Comparison of ENCODE assay signal across 1 cellular context in the genomic region with DNA sequence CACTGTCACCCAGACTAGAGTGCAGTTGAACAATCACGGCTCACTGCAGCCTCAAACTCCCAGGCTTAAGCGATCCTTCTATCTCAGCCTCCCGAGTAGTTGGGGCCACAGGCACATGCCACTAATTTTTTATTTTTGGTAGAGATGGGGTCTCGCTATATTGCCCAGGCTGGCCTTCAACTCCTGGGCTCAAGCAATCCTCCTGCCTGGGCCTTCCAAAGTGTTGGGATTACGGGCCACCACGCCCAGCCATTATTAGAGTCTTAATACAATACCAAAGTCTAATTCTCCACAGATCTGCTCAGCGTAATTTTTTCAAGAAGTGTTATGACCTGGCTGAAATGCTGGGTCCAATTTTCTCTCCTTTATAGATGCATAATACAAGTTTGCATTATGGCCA.
TF ChIP-seq lines count a peak whose summit lies in the region.

No MANE protein-coding gene starts in this region.

TF ChIP-seq in GM23338, 12 proteins besides CTCF, POLR2A, EP300 and RAD21 (continued from another document):
- TF ChIP-seq, protein P1, sequence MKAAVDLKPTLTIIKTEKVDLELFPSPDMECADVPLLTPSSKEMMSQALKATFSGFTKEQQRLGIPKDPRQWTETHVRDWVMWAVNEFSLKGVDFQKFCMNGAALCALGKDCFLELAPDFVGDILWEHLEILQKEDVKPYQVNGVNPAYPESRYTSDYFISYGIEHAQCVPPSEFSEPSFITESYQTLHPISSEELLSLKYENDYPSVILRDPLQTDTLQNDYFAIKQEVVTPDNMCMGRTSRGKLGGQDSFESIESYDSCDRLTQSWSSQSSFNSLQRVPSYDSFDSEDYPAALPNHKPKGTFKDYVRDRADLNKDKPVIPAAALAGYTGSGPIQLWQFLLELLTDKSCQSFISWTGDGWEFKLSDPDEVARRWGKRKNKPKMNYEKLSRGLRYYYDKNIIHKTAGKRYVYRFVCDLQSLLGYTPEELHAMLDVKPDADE (IDR thresholded peaks at IDR 0.05): no peak
- TF ChIP-seq, protein P2, sequence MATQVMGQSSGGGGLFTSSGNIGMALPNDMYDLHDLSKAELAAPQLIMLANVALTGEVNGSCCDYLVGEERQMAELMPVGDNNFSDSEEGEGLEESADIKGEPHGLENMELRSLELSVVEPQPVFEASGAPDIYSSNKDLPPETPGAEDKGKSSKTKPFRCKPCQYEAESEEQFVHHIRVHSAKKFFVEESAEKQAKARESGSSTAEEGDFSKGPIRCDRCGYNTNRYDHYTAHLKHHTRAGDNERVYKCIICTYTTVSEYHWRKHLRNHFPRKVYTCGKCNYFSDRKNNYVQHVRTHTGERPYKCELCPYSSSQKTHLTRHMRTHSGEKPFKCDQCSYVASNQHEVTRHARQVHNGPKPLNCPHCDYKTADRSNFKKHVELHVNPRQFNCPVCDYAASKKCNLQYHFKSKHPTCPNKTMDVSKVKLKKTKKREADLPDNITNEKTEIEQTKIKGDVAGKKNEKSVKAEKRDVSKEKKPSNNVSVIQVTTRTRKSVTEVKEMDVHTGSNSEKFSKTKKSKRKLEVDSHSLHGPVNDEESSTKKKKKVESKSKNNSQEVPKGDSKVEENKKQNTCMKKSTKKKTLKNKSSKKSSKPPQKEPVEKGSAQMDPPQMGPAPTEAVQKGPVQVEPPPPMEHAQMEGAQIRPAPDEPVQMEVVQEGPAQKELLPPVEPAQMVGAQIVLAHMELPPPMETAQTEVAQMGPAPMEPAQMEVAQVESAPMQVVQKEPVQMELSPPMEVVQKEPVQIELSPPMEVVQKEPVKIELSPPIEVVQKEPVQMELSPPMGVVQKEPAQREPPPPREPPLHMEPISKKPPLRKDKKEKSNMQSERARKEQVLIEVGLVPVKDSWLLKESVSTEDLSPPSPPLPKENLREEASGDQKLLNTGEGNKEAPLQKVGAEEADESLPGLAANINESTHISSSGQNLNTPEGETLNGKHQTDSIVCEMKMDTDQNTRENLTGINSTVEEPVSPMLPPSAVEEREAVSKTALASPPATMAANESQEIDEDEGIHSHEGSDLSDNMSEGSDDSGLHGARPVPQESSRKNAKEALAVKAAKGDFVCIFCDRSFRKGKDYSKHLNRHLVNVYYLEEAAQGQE (IDR thresholded peaks at IDR 0.05; ENCODE audit: unreplicated experiment): no peak
- TF ChIP-seq ZNF114 (CRISPR knock-in tag; IDR thresholded peaks at IDR 0.05) (no peak), EZH2phosphoT487 (IDR thresholded peaks at IDR 0.05; ENCODE audit: unreplicated experiment) (no peak), ZNF331 (CRISPR knock-in tag; IDR thresholded peaks at IDR 0.05; ENCODE audit: low read depth) (no peak), JUNB (IDR thresholded peaks at IDR 0.05; ENCODE audit: unreplicated experiment) (no peak), EZH2 (IDR thresholded peaks at IDR 0.05; ENCODE audit: low read depth, unreplicated experiment) (no peak), NANOG (IDR thresholded peaks at IDR 0.05; ENCODE audit: borderline replicate concordance) (no peak), POLR2AphosphoS5 (IDR thresholded peaks at IDR 0.05; ENCODE audit: low read depth) (no peak), CREB1 (CRISPR knock-in tag; IDR thresholded peaks at IDR 0.05; ENCODE audit: low read depth) (no peak)
- TF ChIP-seq, protein P3, sequence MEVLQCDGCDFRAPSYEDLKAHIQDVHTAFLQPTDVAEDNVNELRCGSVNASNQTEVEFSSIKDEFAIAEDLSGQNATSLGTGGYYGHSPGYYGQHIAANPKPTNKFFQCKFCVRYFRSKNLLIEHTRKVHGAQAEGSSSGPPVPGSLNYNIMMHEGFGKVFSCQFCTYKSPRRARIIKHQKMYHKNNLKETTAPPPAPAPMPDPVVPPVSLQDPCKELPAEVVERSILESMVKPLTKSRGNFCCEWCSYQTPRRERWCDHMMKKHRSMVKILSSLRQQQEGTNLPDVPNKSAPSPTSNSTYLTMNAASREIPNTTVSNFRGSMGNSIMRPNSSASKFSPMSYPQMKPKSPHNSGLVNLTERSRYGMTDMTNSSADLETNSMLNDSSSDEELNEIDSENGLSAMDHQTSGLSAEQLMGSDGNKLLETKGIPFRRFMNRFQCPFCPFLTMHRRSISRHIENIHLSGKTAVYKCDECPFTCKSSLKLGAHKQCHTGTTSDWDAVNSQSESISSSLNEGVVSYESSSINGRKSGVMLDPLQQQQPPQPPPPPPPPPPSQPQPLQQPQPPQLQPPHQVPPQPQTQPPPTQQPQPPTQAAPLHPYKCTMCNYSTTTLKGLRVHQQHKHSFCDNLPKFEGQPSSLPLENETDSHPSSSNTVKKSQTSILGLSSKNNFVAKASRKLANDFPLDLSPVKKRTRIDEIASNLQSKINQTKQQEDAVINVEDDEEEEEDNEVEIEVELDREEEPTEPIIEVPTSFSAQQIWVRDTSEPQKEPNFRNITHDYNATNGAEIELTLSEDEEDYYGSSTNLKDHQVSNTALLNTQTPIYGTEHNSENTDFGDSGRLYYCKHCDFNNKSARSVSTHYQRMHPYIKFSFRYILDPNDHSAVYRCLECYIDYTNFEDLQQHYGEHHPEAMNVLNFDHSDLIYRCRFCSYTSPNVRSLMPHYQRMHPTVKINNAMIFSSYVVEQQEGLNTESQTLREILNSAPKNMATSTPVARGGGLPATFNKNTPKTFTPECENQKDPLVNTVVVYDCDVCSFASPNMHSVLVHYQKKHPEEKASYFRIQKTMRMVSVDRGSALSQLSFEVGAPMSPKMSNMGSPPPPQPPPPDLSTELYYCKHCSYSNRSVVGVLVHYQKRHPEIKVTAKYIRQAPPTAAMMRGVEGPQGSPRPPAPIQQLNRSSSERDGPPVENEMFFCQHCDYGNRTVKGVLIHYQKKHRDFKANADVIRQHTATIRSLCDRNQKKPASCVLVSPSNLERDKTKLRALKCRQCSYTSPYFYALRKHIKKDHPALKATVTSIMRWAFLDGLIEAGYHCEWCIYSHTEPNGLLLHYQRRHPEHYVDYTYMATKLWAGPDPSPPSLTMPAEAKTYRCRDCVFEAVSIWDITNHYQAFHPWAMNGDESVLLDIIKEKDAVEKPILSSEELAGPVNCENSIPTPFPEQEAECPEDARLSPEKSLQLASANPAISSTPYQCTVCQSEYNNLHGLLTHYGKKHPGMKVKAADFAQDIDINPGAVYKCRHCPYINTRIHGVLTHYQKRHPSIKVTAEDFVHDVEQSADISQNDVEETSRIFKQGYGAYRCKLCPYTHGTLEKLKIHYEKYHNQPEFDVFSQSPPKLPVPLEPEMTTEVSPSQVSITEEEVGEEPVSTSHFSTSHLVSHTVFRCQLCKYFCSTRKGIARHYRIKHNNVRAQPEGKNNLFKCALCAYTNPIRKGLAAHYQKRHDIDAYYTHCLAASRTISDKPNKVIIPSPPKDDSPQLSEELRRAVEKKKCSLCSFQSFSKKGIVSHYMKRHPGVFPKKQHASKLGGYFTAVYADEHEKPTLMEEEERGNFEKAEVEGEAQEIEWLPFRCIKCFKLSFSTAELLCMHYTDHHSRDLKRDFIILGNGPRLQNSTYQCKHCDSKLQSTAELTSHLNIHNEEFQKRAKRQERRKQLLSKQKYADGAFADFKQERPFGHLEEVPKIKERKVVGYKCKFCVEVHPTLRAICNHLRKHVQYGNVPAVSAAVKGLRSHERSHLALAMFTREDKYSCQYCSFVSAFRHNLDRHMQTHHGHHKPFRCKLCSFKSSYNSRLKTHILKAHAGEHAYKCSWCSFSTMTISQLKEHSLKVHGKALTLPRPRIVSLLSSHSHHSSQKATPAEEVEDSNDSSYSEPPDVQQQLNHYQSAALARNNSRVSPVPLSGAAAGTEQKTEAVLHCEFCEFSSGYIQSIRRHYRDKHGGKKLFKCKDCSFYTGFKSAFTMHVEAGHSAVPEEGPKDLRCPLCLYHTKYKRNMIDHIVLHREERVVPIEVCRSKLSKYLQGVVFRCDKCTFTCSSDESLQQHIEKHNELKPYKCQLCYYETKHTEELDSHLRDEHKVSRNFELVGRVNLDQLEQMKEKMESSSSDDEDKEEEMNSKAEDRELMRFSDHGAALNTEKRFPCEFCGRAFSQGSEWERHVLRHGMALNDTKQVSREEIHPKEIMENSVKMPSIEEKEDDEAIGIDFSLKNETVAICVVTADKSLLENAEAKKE (CRISPR knock-in tag; IDR thresholded peaks at IDR 0.05): no peak
